19 cellular contexts compared by ENCODE assay signal in genomic region chr3:197542741-197543454, GRCh38. TPM values are rescaled to one million over a fixed set of nuclear protein-coding genes. Genes with fewer than 3 reads are reported as not detected.
A peak's percentile ranks its signal among the peaks of the same experiment; 100 is the strongest.
DNase-seq lines count a peak whose midpoint lies in the region; ATAC-seq and TF ChIP-seq lines count a peak whose summit lies in the region.
"Had no signal": no experiment of that assay in that cellular context is flagged by ENCODE, and none has a peak within 500 bp of the region (broad histone marks: within the 10 kb centered on the region; RNA-seq: fewer than 3 reads in every experiment).

No MANE protein-coding gene starts in this region.

- H3K27ac Mint-ChIP-seq in GM23338, result no peak overlapping the region
- H3K27ac Mint-ChIP-seq: memory B cell; natural killer cell treated with Interleukin-12 subunit alpha and Interleukin-12 subunit beta and Interleukin-15 and Interleukin-18, amount 100 ng/mL, for 72 hours; progenitor cell of endocrine pancreas had no signal

- no peak for TF ChIP-seq POLR2A in gastroesophageal sphincter (IDR thresholded peaks at IDR 0.05)
- no peak for TF ChIP-seq POLR2A in esophagus muscularis mucosa (IDR thresholded peaks at IDR 0.05; ENCODE audit: low read depth)

- H3K4me3 ChIP-seq in gastroesophageal sphincter, result no peak overlapping the region
- no peak overlapping the region for H3K4me3 ChIP-seq in osteoblast (ENCODE audit: insufficient read depth, low read length)
- H3K4me3 ChIP-seq in GM23338, result no peak overlapping the region
- H3K4me3 ChIP-seq in esophagus muscularis mucosa, result no peak overlapping the region
- H3K4me3 ChIP-seq: BLaER1, GM12878, Peyer's patch had no signal

- H3K4me1 Mint-ChIP-seq in GM23338, result peaks cover 60% of the 10 kb centered on the region

- no peaks in the 10 kb centered on the region for H3K79me2 ChIP-seq in osteoblast (ENCODE audit: insufficient read depth, low read length)
- H3K79me2 ChIP-seq in GM23338 (replicated peaks; ENCODE audit: insufficient read depth), result no peaks in the 10 kb centered on the region

- H3K9me3 ChIP-seq in gastroesophageal sphincter, result no peaks in the 10 kb centered on the region
- H3K9me3 ChIP-seq in osteoblast (ENCODE audit: low read depth, low read length), result no peaks in the 10 kb centered on the region
- no peaks in the 10 kb centered on the region for H3K9me3 ChIP-seq in esophagus muscularis mucosa
- H3K9me3 ChIP-seq: BLaER1, Peyer's patch had no signal

- no peaks in the 10 kb centered on the region for H3K27me3 ChIP-seq in gastroesophageal sphincter
- no peaks in the 10 kb centered on the region for H3K27me3 ChIP-seq in osteoblast (ENCODE audit: insufficient read depth, low read length)
- no peaks in the 10 kb centered on the region for H3K27me3 ChIP-seq in GM23338 (ENCODE audit: insufficient read depth)
- no peaks in the 10 kb centered on the region for H3K27me3 ChIP-seq in esophagus muscularis mucosa
- H3K27me3 ChIP-seq: BLaER1, Peyer's patch had no signal

- CTCF ChIA-PET in RWPE1 (lab: Yijun Ruan, JAX), result no interaction called here

- DNase-seq in H4 (ENCODE audit: low spot score), result peak; percentile 3
- no peak for DNase-seq in RWPE1 (ENCODE audit: low spot score)
- DNase-seq in osteoblast (ENCODE audit: insufficient read length, low spot score, missing footprints), result peak; percentile 71
- no peak for DNase-seq in GM23338 (ENCODE audit: low spot score)
- no peak for DNase-seq in esophagus muscularis mucosa (ENCODE audit: extremely low spot score)
- DNase-seq: activated CD4-positive, alpha-beta T cell treated with anti-CD3 and anti-CD28 coated beads, Interleukin-2, amount 50 U/mL, for 4 hours; activated T-cell treated with anti-CD3 and anti-CD28 coated beads, Interleukin-2, amount 50 U/mL, for 4 hours; erythroblast; GDM1; NCI-H187; NCI-H345 had no signal

- H3K27ac ChIP-seq in RWPE1 (0 out of 2 replicates have a peak overlapping the region, but pooled peaks have one; percentile 13), gastroesophageal sphincter (no peak overlapping the region), osteoblast (ENCODE audit: low read depth, low read length) (no peak overlapping the region), GM23338 (ENCODE audit: low read depth) (no peak overlapping the region), esophagus muscularis mucosa (replicated peaks in 1 of 4) (no peak overlapping the region)
- H3K27ac ChIP-seq: BLaER1, Peyer's patch had no signal

- peaks cover 16% of the 10 kb centered on the region for H3K27me3 Mint-ChIP-seq in GM23338 (ENCODE audit: insufficient read depth, low read depth, poor library complexity)
- H3K27me3 Mint-ChIP-seq: memory B cell; natural killer cell treated with Interleukin-12 subunit alpha and Interleukin-12 subunit beta and Interleukin-15 and Interleukin-18, amount 100 ng/mL, for 72 hours; progenitor cell of endocrine pancreas had no signal

- peaks cover 0 to 29% of the 10 kb centered on the region in 2 donors for H3K36me3 ChIP-seq in gastroesophageal sphincter
- no peaks in the 10 kb centered on the region for H3K36me3 ChIP-seq in osteoblast (ENCODE audit: insufficient read depth, low read length)
- no peaks in the 10 kb centered on the region; the same call in 1 of the 2 replicates for H3K36me3 ChIP-seq in GM23338 (ENCODE audit: insufficient read depth)
- peaks cover 0 to 9% (median 0%) of the 10 kb centered on the region in 4 donors for H3K36me3 ChIP-seq in esophagus muscularis mucosa

- 81 to 84% methylated on average over 3 to 5 of the region's 18 CpGs for WGBS in gastroesophageal sphincter (ENCODE audit: low coverage in 1 of 2), 2 donors
- 83% methylated on average over 17 of the region's 18 CpGs for WGBS in esophagus muscularis mucosa

- H2AFZ ChIP-seq in osteoblast (ENCODE audit: low read length) (peak overlapping the region; percentile 22), GM23338 (no peak overlapping the region)

- no peaks in the 10 kb centered on the region for H3K9me2 ChIP-seq in GM23338 (ENCODE audit: insufficient read depth)

- ATAC-seq in gastroesophageal sphincter (peak; percentile 29), GM23338 (no peak), GM18520 (IDR thresholded peaks at IDR 0.05; ENCODE audit: unreplicated experiment) (no peak)
- ATAC-seq: activated T-cell treated with anti-CD3 and anti-CD28 coated beads, Interleukin-2, amount 50 U/mL, for 4 hours; GM12878; natural killer cell treated with Interleukin-12 subunit alpha and Interleukin-12 subunit beta and Interleukin-15 and Interleukin-18, amount 100 ng/mL, for 72 hours had no signal

- no peaks in the 10 kb centered on the region for H4K20me1 ChIP-seq in osteoblast (ENCODE audit: insufficient read depth, low read length)
- H4K20me1 ChIP-seq in GM23338 (replicated peaks; ENCODE audit: insufficient read depth), result no peaks in the 10 kb centered on the region

- peaks cover 32% of the 10 kb centered on the region; the same call in 2 of the 3 replicates for H3K36me3 Mint-ChIP-seq in GM23338 (ENCODE audit: low read depth)
- H3K36me3 Mint-ChIP-seq: natural killer cell treated with Interleukin-12 subunit alpha and Interleukin-12 subunit beta and Interleukin-15 and Interleukin-18, amount 100 ng/mL, for 72 hours had no signal

- H3K4me2 ChIP-seq in osteoblast (ENCODE audit: insufficient read depth, low read length) (no peak overlapping the region), GM23338 (no peak overlapping the region)
- H3K4me2 ChIP-seq: BLaER1 had no signal

- no peak for TF ChIP-seq EP300 in gastroesophageal sphincter (IDR thresholded peaks at IDR 0.05)
- no peak for TF ChIP-seq EP300 in esophagus muscularis mucosa (IDR thresholded peaks at IDR 0.05)

- intact Hi-C loops in esophagus muscularis mucosa (cut with DNase I), result no loop called here

- TF ChIP-seq CTCF in RWPE1 (conservative IDR thresholded peaks at IDR 0.05; ENCODE audit: low read depth), result no peak
- TF ChIP-seq CTCF in gastroesophageal sphincter (IDR thresholded peaks at IDR 0.05), result no peak
- no peak for TF ChIP-seq CTCF in osteoblast (IDR thresholded peaks at IDR 0.05; ENCODE audit: extremely low read depth, low read depth, low read length)
- no peak for TF ChIP-seq CTCF in GM23338 (conservative IDR thresholded peaks at IDR 0.05; ENCODE audit: low read depth in 2 of 2)
- TF ChIP-seq CTCF in esophagus muscularis mucosa (IDR thresholded peaks at IDR 0.05), result no peak

- H3K4me1 ChIP-seq in gastroesophageal sphincter (peaks cover 0 to 18% (median 4%) of the 10 kb centered on the region in 3 donors), osteoblast (ENCODE audit: insufficient read depth, low read length) (no peaks in the 10 kb centered on the region), GM23338 (ENCODE audit: insufficient read depth) (peaks cover 37% of the 10 kb centered on the region), esophagus muscularis mucosa (peaks cover 0 to 19% (median 15%) of the 10 kb centered on the region in 4 donors)

- H3F3A ChIP-seq in GM23338 (replicated peaks; ENCODE audit: low read depth), result peaks cover 27% of the 10 kb centered on the region

- H3K4me3 Mint-ChIP-seq in GM23338, result no peak overlapping the region
- H3K4me3 Mint-ChIP-seq: activated T-cell treated with anti-CD3 and anti-CD28 coated beads, Interleukin-2, amount 50 U/mL, for 4 hours; memory B cell; natural killer cell treated with Interleukin-12 subunit alpha and Interleukin-12 subunit beta and Interleukin-15 and Interleukin-18, amount 100 ng/mL, for 72 hours had no signal

- no peaks in the 10 kb centered on the region for H3K9me3 Mint-ChIP-seq in GM23338
- H3K9me3 Mint-ChIP-seq: activated T-cell treated with anti-CD3 and anti-CD28 coated beads, Interleukin-2, amount 50 U/mL, for 4 hours; memory B cell; natural killer cell treated with Interleukin-12 subunit alpha and Interleukin-12 subunit beta and Interleukin-15 and Interleukin-18, amount 100 ng/mL, for 72 hours had no signal

- POLR2A ChIA-PET in RWPE1 (lab: Yijun Ruan, JAX; ENCODE audit: low non-redundant PET), result interaction anchor here (0.7 kb wide), 1 partner anchor 28 kb away, joined by 3 read pairs; no protein-coding TSS in a partner anchor

TF ChIP-seq in GM23338, 12 proteins besides CTCF, POLR2A, EP300 and RAD21 (continues in another document):
- TF ChIP-seq CREB1 (CRISPR knock-in tag; IDR thresholded peaks at IDR 0.05; ENCODE audit: low read depth) (no peak), EZH2 (IDR thresholded peaks at IDR 0.05; ENCODE audit: low read depth, unreplicated experiment) (no peak), ZNF331 (CRISPR knock-in tag; IDR thresholded peaks at IDR 0.05; ENCODE audit: low read depth) (no peak), NANOG (IDR thresholded peaks at IDR 0.05; ENCODE audit: borderline replicate concordance) (no peak)

RNA-seq across cellular contexts. Expression of gene BDH1, which starts 12.9 kb away (rescaled TPM):
- 4.9 and 9.4 TPM in 2 replicates for total RNA-seq in H4 (2014; rRNA removed; shearing (Covaris generic))
- total RNA-seq in gastroesophageal sphincter, result 10 to 100 TPM in 2 of 4 donors, 1 to 10 TPM in 2; 8.6 to 16.2 (median 12.3) TPM
- 5.6 and 5.8 TPM in 2 replicates for total RNA-seq in osteoblast
- total RNA-seq in GM23338 (2014; rRNA removed; shearing (Covaris generic)), result 11.2 and 18.1 TPM in 2 replicates
- polyA plus RNA-seq in GM23338 (2016; fragmentation: Nextera tagmentation; extraction: Ambion mirVana), result 17.1 and 19.3 TPM in 2 replicates
- total RNA-seq in esophagus muscularis mucosa, result 10 to 100 TPM in 3 of 4 donors, 1 to 10 TPM in 1; 9.1 to 18.7 (median 14.6) TPM

Comparison
In these comparisons a context has a peak if more than half of its experiments do, and no peak if none do; other contexts are left out.
1. DNase-seq: peak in H4 (single experiment) and osteoblast (single experiment); none in RWPE1 (single experiment), GM23338 (single experiment) and esophagus muscularis mucosa (single experiment).